12 cellular contexts compared by ENCODE assay signal in the genomic region with DNA sequence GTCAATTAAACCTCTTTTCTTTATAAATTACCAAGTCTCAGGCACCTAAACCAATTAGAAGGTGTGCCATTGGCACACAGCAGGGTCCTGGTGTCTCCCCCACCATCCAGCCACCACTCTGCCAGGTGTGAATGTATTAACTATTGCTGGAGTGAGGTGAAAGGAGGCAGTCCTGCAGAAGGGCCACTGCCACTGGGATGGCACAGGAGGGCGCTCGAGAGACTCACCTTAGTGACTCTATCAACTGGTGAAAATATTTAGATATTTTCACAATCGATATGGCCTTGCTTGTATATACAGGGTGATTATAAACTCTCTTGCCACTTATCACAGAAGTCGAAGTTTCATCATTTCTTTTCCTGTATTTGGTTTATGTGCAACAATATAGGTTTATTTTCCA.
A peak's percentile ranks its signal among the peaks of the same experiment; 100 is the strongest.
DNase-seq lines count a peak whose midpoint lies in the region; TF ChIP-seq lines count a peak whose summit lies in the region.
"Had no signal": no experiment of that assay in that cellular context is flagged by ENCODE, and none has a peak within 500 bp of the region (broad histone marks: within the 10 kb centered on the region; RNA-seq: fewer than 3 reads in every experiment).

No MANE protein-coding gene starts in this region.

- no peaks in the 10 kb centered on the region for H3K9me3 Mint-ChIP-seq in neural progenitor cell
- H3K9me3 Mint-ChIP-seq: dendritic cell treated with granulocyte-macrophage colony-stimulating factor and Interleukin-4, amounts not matched to agents 40 ng/mL and 50 ng/mL, for 4 days had no signal

- no peaks in the 10 kb centered on the region for H3K27me3 Mint-ChIP-seq in neural progenitor cell (ENCODE audit: insufficient read depth, low read depth)

- H3K4me1 ChIP-seq in neural progenitor cell, result peaks cover 4% of the 10 kb centered on the region
- H3K4me1 ChIP-seq: left lung, testis had no signal

- H3F3A ChIP-seq in neural progenitor cell (ENCODE audit: low read depth), result no peaks in the 10 kb centered on the region

- H3K27ac Mint-ChIP-seq in neural progenitor cell, result no peak overlapping the region
- H3K27ac Mint-ChIP-seq: dendritic cell treated with granulocyte-macrophage colony-stimulating factor and Interleukin-4, amounts not matched to agents 40 ng/mL and 50 ng/mL, for 4 days had no signal

- H2AFZ ChIP-seq in neural progenitor cell (replicated peaks), result no peak overlapping the region

- H3K4me3 ChIP-seq in brain microvascular endothelial cell (ENCODE audit: low read depth, low read length), result no peak overlapping the region
- no peak overlapping the region for H3K4me3 ChIP-seq in neural progenitor cell
- H3K4me3 ChIP-seq: left lung, testis had no signal

- TF ChIP-seq CTCF in GM12873 (IDR thresholded peaks at IDR 0.05; ENCODE audit: insufficient read depth, low read depth, low read length, missing control alignments) (peak; percentile 36), LNCAP (IDR thresholded peaks at IDR 0.05) (peak; percentile 12; the same call in 1 of the 2 replicates), brain microvascular endothelial cell (IDR thresholded peaks at IDR 0.05; ENCODE audit: low read depth, low read length, missing control alignments) (peak; percentile 48), neural progenitor cell (IDR thresholded peaks at IDR 0.05) (peak; percentile 65)

- in situ Hi-C loops in brain microvascular endothelial cell (cut with HindIII; ENCODE audit: low pct_ligation_motif_present, low sequenced_read_pairs), result no loop called here

- H3K27me3 ChIP-seq in brain microvascular endothelial cell (replicated peaks) (no peaks in the 10 kb centered on the region), neural progenitor cell (no peaks in the 10 kb centered on the region)
- H3K27me3 ChIP-seq: left lung, testis had no signal

- DNase-seq in brain microvascular endothelial cell (no peak), neural progenitor cell (ENCODE audit: low spot score) (peak; percentile 54), NCI-H1417 treated with DMSO at 0.1 percent for 48 hours (lab: John Stamatoyannopoulos, UW) (no peak), GOT3 (lab: John Stamatoyannopoulos, UW) (no peak), mucosa of gallbladder (ENCODE audit: low spot score) (no peak)
- DNase-seq: left lung, NCI-H2227 treated with DMSO at 0.1 percent for 48 hours, Right ventricle myocardium superior, testis had no signal

- H3K36me3 ChIP-seq in brain microvascular endothelial cell (replicated peaks), result no peaks in the 10 kb centered on the region
- H3K36me3 ChIP-seq in neural progenitor cell, result no peaks in the 10 kb centered on the region
- H3K36me3 ChIP-seq: left lung had no signal

- no peak overlapping the region for H3K27ac ChIP-seq in brain microvascular endothelial cell
- no peak overlapping the region for H3K27ac ChIP-seq in neural progenitor cell
- H3K27ac ChIP-seq: left lung, testis had no signal

- peaks cover 2% of the 10 kb centered on the region for H3K4me1 Mint-ChIP-seq in neural progenitor cell

- no peaks in the 10 kb centered on the region for H3K36me3 Mint-ChIP-seq in neural progenitor cell

- H4K20me1 ChIP-seq in neural progenitor cell (ENCODE audit: low read depth), result no peaks in the 10 kb centered on the region

- H3K79me2 ChIP-seq in neural progenitor cell (ENCODE audit: low read depth), result no peaks in the 10 kb centered on the region

- H3K9me3 ChIP-seq in neural progenitor cell (ENCODE audit: low read depth), result no peaks in the 10 kb centered on the region
- H3K9me3 ChIP-seq: left lung, testis had no signal

- H3K4me2 ChIP-seq in neural progenitor cell, result no peak overlapping the region

- H3K4me3 Mint-ChIP-seq in neural progenitor cell, result no peak overlapping the region
- H3K4me3 Mint-ChIP-seq: dendritic cell treated with granulocyte-macrophage colony-stimulating factor and Interleukin-4, amounts not matched to agents 40 ng/mL and 50 ng/mL, for 4 days had no signal

- no peak overlapping the region for H3K9ac ChIP-seq in neural progenitor cell

Comparison
In these comparisons a context has a peak if more than half of its experiments do, and no peak if none do; other contexts are left out.
1. CTCF ChIP-seq: peak in every context shown above with its lines; median percentile 65 in neural progenitor cell; 48 in brain microvascular endothelial cell; 36 in GM12873; 12 in LNCAP.